In genomic region chr17:18747501-18747900, GRCh38 we compare ENCODE assay signal across 2 cellular contexts. TPM values are rescaled to one million over a fixed set of nuclear protein-coding genes. Genes with fewer than 3 reads are reported as not detected.
"Had no signal": no experiment of that assay in that cellular context is flagged by ENCODE, and none has a peak within 500 bp of the region (broad histone marks: within the 10 kb centered on the region; RNA-seq: fewer than 3 reads in every experiment).

No MANE protein-coding gene starts in this region.

RNA-seq across cellular contexts. Expression of gene FBXW10, which starts 3.6 kb away (rescaled TPM):
- total RNA-seq: K562 had no signal
- polyA plus RNA-seq: IgD-negative memory B cell, K562 had no signal
